29 cellular contexts compared by ENCODE assay signal in the genomic region with DNA sequence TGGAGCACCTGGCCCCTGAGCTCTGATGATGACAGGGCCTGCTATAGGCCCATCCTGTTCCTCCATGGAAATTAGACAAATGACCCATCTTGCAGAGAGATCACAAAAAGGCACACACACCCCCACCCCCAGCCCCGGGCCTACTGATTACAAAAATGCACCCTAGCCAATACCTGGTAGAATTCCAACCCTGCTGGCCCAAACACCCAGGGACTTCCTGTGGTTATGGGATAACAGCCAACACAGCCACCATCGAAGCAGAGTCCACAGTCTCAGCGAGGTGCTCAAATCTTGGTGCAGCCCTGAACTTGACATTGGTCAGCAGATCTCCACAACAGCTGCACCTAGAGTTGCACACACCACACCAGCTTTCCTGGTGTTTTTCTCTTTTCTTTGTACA. TPM values are rescaled to one million over a fixed set of nuclear protein-coding genes. Genes with fewer than 3 reads are reported as not detected.
A peak's percentile ranks its signal among the peaks of the same experiment; 100 is the strongest.
DNase-seq lines count a peak whose midpoint lies in the region; TF ChIP-seq lines count a peak whose summit lies in the region.
"Had no signal": no experiment of that assay in that cellular context is flagged by ENCODE, and none has a peak within 500 bp of the region (broad histone marks: within the 10 kb centered on the region; RNA-seq: fewer than 3 reads in every experiment).

No MANE protein-coding gene starts in this region.

- TF ChIP-seq POLR2A in vagina (IDR thresholded peaks at IDR 0.05) = no peak

- H3K9me3 Mint-ChIP-seq in T-helper 2 cell treated with Interferon-gamma antibody and Interleukin-4, amounts not matched to agents 5 μg/mL and 100 μg/mL, for 36 hours = peaks cover 14% of the 10 kb centered on the region
- peaks cover 5 to 15% (median 11%) of the 10 kb centered on the region in 7 donors for H3K9me3 Mint-ChIP-seq in CD14-positive monocyte

- H3K4me3 ChIP-seq in right atrium auricular region (no peak overlapping the region), left ventricle myocardium inferior (no peak overlapping the region), vagina (no peak overlapping the region)
- H3K4me3 ChIP-seq: A549; BLaER1 treated with 17β-estradiol and CSF1 and Interleukin-3, amounts not matched to agents 10 nM and 100 nM; HAP-1; K562; MG63 had no signal

- DNase-seq in T-helper 2 cell treated with Interferon-gamma antibody and Interleukin-4, amounts not matched to agents 5 μg/mL and 100 μg/mL, for 36 hours (ENCODE audit: low spot score) = peak; percentile 1
- DNase-seq in T-helper 2 cell (no peak), right atrium auricular region (ENCODE audit: low spot score) (peak; percentile 32), left ventricle myocardium inferior (no peak), islet precursor cell (peak; percentile 20), vagina (ENCODE audit: extremely low spot score in 2 of 2) (peak; percentile 49 to 52), NCI-H1048 (lab: John Stamatoyannopoulos, UW) (no peak), CD14-positive monocyte (ENCODE audit: low spot score) (no peak)
- DNase-seq: AML-193; Caco-2; CD4-positive, alpha-beta memory T cell; DMS79; GF-D8; GOT3; HFFc6; Kasumi-1; MG63; NCI-H2081 treated with DMSO at 0.1 percent for 48 hours; NCI-H2171; NCI-H446 treated with DMSO at 0.1 percent for 48 hours; NCI-H526; SHP77 treated with DMSO at 0.1 percent for 48 hours had no signal

- H3K36me3 ChIP-seq in right atrium auricular region (no peaks in the 10 kb centered on the region), left ventricle myocardium inferior (no peaks in the 10 kb centered on the region), vagina (no peaks in the 10 kb centered on the region)
- H3K36me3 ChIP-seq: BLaER1 treated with 17β-estradiol and CSF1 and Interleukin-3, amounts not matched to agents 10 nM and 100 nM; HAP-1; MG63 had no signal

- TF ChIP-seq CTCF in right atrium auricular region (IDR thresholded peaks at IDR 0.05) (no peak), left ventricle myocardium inferior (IDR thresholded peaks at IDR 0.05; ENCODE audit: borderline replicate concordance) (no peak), vagina (IDR thresholded peaks at IDR 0.05) (no peak), CD14-positive monocyte (IDR thresholded peaks at IDR 0.05) (no peak)

- H3K4me1 ChIP-seq in right atrium auricular region = no peaks in the 10 kb centered on the region
- no peaks in the 10 kb centered on the region for H3K4me1 ChIP-seq in left ventricle myocardium inferior
- H3K4me1 ChIP-seq in vagina = no peaks in the 10 kb centered on the region
- H3K4me1 ChIP-seq: A549, HAP-1 had no signal

- H3K27me3 ChIP-seq in right atrium auricular region (no peaks in the 10 kb centered on the region), left ventricle myocardium inferior (ENCODE audit: low read depth) (peaks cover 62% of the 10 kb centered on the region), vagina (no peaks in the 10 kb centered on the region)
- H3K27me3 ChIP-seq: BLaER1 treated with 17β-estradiol and CSF1 and Interleukin-3, amounts not matched to agents 10 nM and 100 nM; MG63 had no signal

- peaks cover 45% of the 10 kb centered on the region for H3K27me3 Mint-ChIP-seq in T-helper 2 cell treated with Interferon-gamma antibody and Interleukin-4, amounts not matched to agents 5 μg/mL and 100 μg/mL, for 36 hours (ENCODE audit: low read depth)
- peaks cover 14 to 19% (median 17%) of the 10 kb centered on the region in 3 donors for H3K27me3 Mint-ChIP-seq in CD14-positive monocyte (ENCODE audit: low read depth in 3 of 3)

- H3K36me3 Mint-ChIP-seq in T-helper 2 cell treated with Interferon-gamma antibody and Interleukin-4, amounts not matched to agents 5 μg/mL and 100 μg/mL, for 36 hours (ENCODE audit: low read depth) = no peaks in the 10 kb centered on the region
- no peaks in the 10 kb centered on the region for H3K36me3 Mint-ChIP-seq in CD14-positive monocyte

- H3K27ac ChIP-seq in right atrium auricular region = no peak overlapping the region
- H3K27ac ChIP-seq in left ventricle myocardium inferior (replicated peaks) = no peak overlapping the region
- no peak overlapping the region for H3K27ac ChIP-seq in vagina
- H3K27ac ChIP-seq: A549; BLaER1 treated with 17β-estradiol and CSF1 and Interleukin-3, amounts not matched to agents 10 nM and 100 nM had no signal

- no peaks in the 10 kb centered on the region for H3K4me1 Mint-ChIP-seq in T-helper 2 cell treated with Interferon-gamma antibody and Interleukin-4, amounts not matched to agents 5 μg/mL and 100 μg/mL, for 36 hours (ENCODE audit: low read depth)
- H3K4me1 Mint-ChIP-seq in CD14-positive monocyte = no peaks in the 10 kb centered on the region

- no peak overlapping the region for H3K4me3 Mint-ChIP-seq in T-helper 2 cell treated with Interferon-gamma antibody and Interleukin-4, amounts not matched to agents 5 μg/mL and 100 μg/mL, for 36 hours
- no peak overlapping the region for H3K4me3 Mint-ChIP-seq in CD14-positive monocyte
- H3K4me3 Mint-ChIP-seq: CD4-positive, alpha-beta memory T cell; HFFc6 had no signal

- H3K9me3 ChIP-seq in right atrium auricular region = peaks cover 0 to 3% of the 10 kb centered on the region in 2 donors
- peaks cover 7% of the 10 kb centered on the region for H3K9me3 ChIP-seq in left ventricle myocardium inferior (replicated peaks)
- no peaks in the 10 kb centered on the region for H3K9me3 ChIP-seq in vagina
- H3K9me3 ChIP-seq: Caco-2, HAP-1, MG63 had no signal

- intact Hi-C loops in left ventricle myocardium inferior (cut with micrococcal nuclease) (no loop called here), vagina (cut with DNase I) (no loop called here), CD14-positive monocyte (cut with micrococcal nuclease) (no loop called here)

- H3K27ac Mint-ChIP-seq in T-helper 2 cell treated with Interferon-gamma antibody and Interleukin-4, amounts not matched to agents 5 μg/mL and 100 μg/mL, for 36 hours = no peak overlapping the region
- no peak overlapping the region for H3K27ac Mint-ChIP-seq in CD14-positive monocyte
- H3K27ac Mint-ChIP-seq: CD4-positive, alpha-beta memory T cell; HFFc6 had no signal

RNA-seq across cellular contexts. Expression of a gene that starts 17.0 kb away (rescaled TPM):
- total RNA-seq in right atrium auricular region (not detected), left ventricle myocardium inferior (not detected), vagina (not detected)
- not detected for polyA plus RNA-seq in CD14-positive monocyte
- total RNA-seq: Caco-2; CD4-positive, alpha-beta memory T cell; HepG2; HFFc6; HT1080; K562; OCI-LY7 had no signal
- polyA plus RNA-seq: A549; CD4-positive, alpha-beta memory T cell; HepG2; K562 had no signal

Comparison
In these comparisons a context has a peak if more than half of its experiments do, and no peak if none do; other contexts are left out.
1. DNase-seq: peak in T-helper 2 cell treated with Interferon-gamma antibody and Interleukin-4, amounts not matched to agents 5 μg/mL and 100 μg/mL, for 36 hours (single experiment), right atrium auricular region (single experiment), islet precursor cell (single experiment) and vagina (2 of 2); none in T-helper 2 cell (0 of 5), left ventricle myocardium inferior (single experiment), NCI-H1048 (single experiment) and CD14-positive monocyte (single experiment).